In genomic region chr22:45718391-45718790, GRCh38 we compare ENCODE assay signal across 1 cellular context.
TF ChIP-seq lines count a peak whose summit lies in the region.

No MANE protein-coding gene starts in this region.

TF ChIP-seq in A549, 52 proteins besides CTCF, POLR2A, EP300 and RAD21 (continued from another document):
- no peak for TF ChIP-seq USF2 (IDR thresholded peaks at IDR 0.05)
- TF ChIP-seq CHD4 (IDR thresholded peaks at IDR 0.05; ENCODE audit: borderline replicate concordance) = no peak
- TF ChIP-seq JUN (IDR thresholded peaks at IDR 0.05) = no peak
